ENCODE assay signal across 8 cellular contexts in the genomic region with DNA sequence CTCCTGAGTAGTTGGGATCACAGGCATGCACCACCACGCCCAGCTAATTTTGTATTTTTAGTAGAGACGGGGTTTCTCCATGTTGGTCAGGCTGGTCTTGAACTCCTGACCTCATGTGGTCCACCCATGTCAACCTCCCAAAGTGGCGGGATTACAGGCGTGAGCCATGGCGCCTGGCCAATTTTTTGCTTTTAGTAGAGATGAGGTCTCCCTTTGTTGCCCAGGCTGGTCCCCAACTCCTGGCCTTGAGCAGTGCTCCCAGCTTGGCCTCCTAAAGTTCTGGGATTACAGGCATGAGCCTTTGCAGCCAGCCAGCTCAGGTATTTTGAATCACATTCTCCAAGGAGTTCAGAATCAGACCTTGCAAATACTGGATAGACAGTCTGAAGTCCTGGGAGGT. TPM values are rescaled to one million over a fixed set of nuclear protein-coding genes. Genes with fewer than 3 reads are reported as not detected.
DNase-seq lines count a peak whose midpoint lies in the region; ATAC-seq, FAIRE-seq and TF ChIP-seq lines count a peak whose summit lies in the region.
"Not testable (repeated sequence)": the region's sequence is repeated elsewhere in the genome, so short reads cannot be mapped to it uniquely, and the experiment has no call there.
"Had no signal": no experiment of that assay in that cellular context is flagged by ENCODE, and none has a peak within 500 bp of the region (broad histone marks: within the 10 kb centered on the region; RNA-seq: fewer than 3 reads in every experiment).

No MANE protein-coding gene starts in this region.

- H3K9ac ChIP-seq in BLaER1 treated with 17β-estradiol and CSF1 and Interleukin-3, amounts not matched to agents 10 nM and 100 nM, result peak overlapping the region in 3 of 11 experiments; percentile 52 to 58 (median 56); a peak in 5 of 22 replicates
- H3K9ac ChIP-seq in HCT116 (ENCODE audit: low read length); astrocyte (ENCODE audit: low read length); HepG2 (ENCODE audit: insufficient read depth, low read depth, low read length): not testable (repeated sequence)
- peak overlapping the region; percentile 45 for H3K9ac ChIP-seq in NT2/D1 (ENCODE audit: insufficient read length, low read depth)

- H4K20me1 ChIP-seq in BLaER1 treated with 17β-estradiol and CSF1 and Interleukin-3, amounts not matched to agents 10 nM and 100 nM, result peaks cover 7 to 63% (median 22%) of the 10 kb centered on the region in 11 experiments; a peak in 15 of 22 replicates
- H4K20me1 ChIP-seq in HCT116 (ENCODE audit: insufficient read depth); HepG2 (ENCODE audit: insufficient read depth, low read length): not testable (repeated sequence)
- H4K20me1 ChIP-seq in astrocyte (ENCODE audit: insufficient read depth, low read length), result peaks cover 30% of the 10 kb centered on the region

- WGBS in HepG2 (ENCODE audit: low lambda C conversion rate), result 97% methylated on average over 5 of the region's 5 CpGs

- intact Hi-C loops in HCT116 (cut with micrococcal nuclease), result loop anchor here (5.0 kb wide), 2 partner anchors 45 to 125 kb away; a partner anchor contains a TSS
- intact Hi-C loops in HepG2 (cut with micrococcal nuclease; ENCODE audit: unreplicated experiment); natural killer cell (cut with micrococcal nuclease): not testable (repeated sequence)

- not testable (repeated sequence) for FAIRE-seq in astrocyte (lab: Jason Lieb, UNC); HepG2 (lab: Jason Lieb, UNC)

- not testable (repeated sequence) for TF ChIP-seq EP300 in HepG2 (IDR thresholded peaks at IDR 0.05; ENCODE audit: low read depth in 2 of 2, low read length in 2 of 2); HepG2 (CRISPR knock-in tag; IDR thresholded peaks at IDR 0.05; ENCODE audit: borderline replicate concordance)

- TF ChIP-seq RAD21 in HCT116 (IDR thresholded peaks at IDR 0.05; ENCODE audit: low read depth); HepG2 (CRISPR knock-in tag; IDR thresholded peaks at IDR 0.05): not testable (repeated sequence)

- peaks cover 46 to 91% (median 81%) of the 10 kb centered on the region in 10 experiments for H3K4me1 ChIP-seq in BLaER1 treated with 17β-estradiol and CSF1 and Interleukin-3, amounts not matched to agents 10 nM and 100 nM
- H3K4me1 ChIP-seq in HCT116 (ENCODE audit: control insufficient read depth in 1 of 2, insufficient read depth in 2 of 2, low read length in 2 of 2) (peaks cover 22 to 50% of the 10 kb centered on the region in 2 experiments), NT2/D1 (ENCODE audit: insufficient read depth, insufficient read length) (peaks cover 22% of the 10 kb centered on the region), astrocyte (ENCODE audit: insufficient read depth, low read length) (peaks cover 19% of the 10 kb centered on the region), HepG2 (ENCODE audit: insufficient read depth, low read length) (peaks cover 16% of the 10 kb centered on the region)

- not testable (repeated sequence) for H2AFZ ChIP-seq in HCT116 (ENCODE audit: low read depth, low read length, poor library complexity, severe bottlenecking); astrocyte (ENCODE audit: low read depth, low read length); HepG2 (ENCODE audit: low read length)

- peak overlapping the region; percentile 36 for H3K4me3 Mint-ChIP-seq in T-helper 17 cell
- H3K4me3 Mint-ChIP-seq in astrocyte (ENCODE audit: unreplicated experiment), result peak overlapping the region; percentile 45
- H3K4me3 Mint-ChIP-seq in natural killer cell, result peak overlapping the region; percentile 2

- CTCF ChIA-PET in HCT116 (lab: Charles Lee), result interaction anchor here (1.7 to 7.5 kb wide), 3 partner anchors 80 to 254 kb away, joined by 4 to 39 read pairs (median 5); no protein-coding TSS in a partner anchor
- CTCF ChIA-PET in HepG2 (lab: Yijun Ruan, JAX; ENCODE audit: low intra/inter-chr PET ratio, low total read pairs), result not testable (repeated sequence)

- not testable (repeated sequence) for BruUV-seq in HCT116 (replicated peaks; lab: Mats Ljungman, UMichigan); HepG2 (replicated peaks; lab: Mats Ljungman, UMichigan)

- not testable (repeated sequence) for H3K4me3 ChIP-seq in BLaER1 treated with 17β-estradiol and CSF1 and Interleukin-3, amounts not matched to agents 10 nM and 100 nM; HCT116 (replicated peaks in 1 of 2; ENCODE audit: low read depth in 1 of 2, low read length in 2 of 2); NT2/D1 (ENCODE audit: insufficient read length, low read depth); astrocyte (ENCODE audit: insufficient read depth, low read depth, low read length); HepG2 (replicated peaks in 1 of 3; ENCODE audit: insufficient read depth in 1 of 3, low read depth in 2 of 3, low read length in 3 of 3)

- in situ Hi-C loops in HepG2 (cut with HindIII; ENCODE audit: extremely low pct_ligation_motif_present, low pct_unique_long_range_greater_than_20kb), result loop anchor here (5.0 kb wide), 1 partner anchor 85 kb away; no protein-coding TSS in a partner anchor

- not testable (repeated sequence) for H3K9me3 ChIP-seq in BLaER1 treated with 17β-estradiol and CSF1 and Interleukin-3, amounts not matched to agents 10 nM and 100 nM (replicated peaks in 1 of 11); HCT116 (ENCODE audit: control insufficient read depth in 1 of 2, insufficient read depth in 1 of 2, low read depth in 1 of 2, low read length in 2 of 2); NT2/D1 (ENCODE audit: insufficient read depth, low read length); T-helper 17 cell (ENCODE audit: control insufficient read depth, low read length, poor library complexity, severe bottlenecking); astrocyte (ENCODE audit: insufficient read depth, low read depth, low read length); HepG2 (ENCODE audit: low read length)

- not testable (repeated sequence) for H3K27ac Mint-ChIP-seq in T-helper 17 cell, natural killer cell
- H3K27ac Mint-ChIP-seq in astrocyte (ENCODE audit: unreplicated experiment), result peak overlapping the region; percentile 18

- H3K27ac ChIP-seq in BLaER1 treated with 17β-estradiol and CSF1 and Interleukin-3, amounts not matched to agents 10 nM and 100 nM; astrocyte (ENCODE audit: low read depth, low read length); HepG2 (ENCODE audit: extremely low read length, insufficient read depth, low read length): not testable (repeated sequence)
- peak overlapping the region; percentile 42; the same call in 1 of the 2 replicates for H3K27ac ChIP-seq in HCT116 (ENCODE audit: low read depth, low read length)

- TF ChIP-seq CTCF in HCT116 (IDR thresholded peaks at IDR 0.05 in 2 of 3, conservative IDR thresholded peaks at IDR 0.05 in 1 of 3; ENCODE audit: borderline replicate concordance in 1 of 3, insufficient read depth in 1 of 3, low read depth in 2 of 3, low read length in 2 of 3); astrocyte (IDR thresholded peaks at IDR 0.05; ENCODE audit: insufficient read depth, low read depth, low read length); HepG2 (CRISPR knock-in tag; IDR thresholded peaks at IDR 0.05); natural killer cell (IDR thresholded peaks at IDR 0.05): not testable (repeated sequence)

- ATAC-seq in HCT116, T-helper 17 cell, HepG2, natural killer cell: not testable (repeated sequence)

- not testable (repeated sequence) for H3K27me3 Mint-ChIP-seq in T-helper 17 cell; astrocyte (ENCODE audit: low read depth, unreplicated experiment); natural killer cell (ENCODE audit: low read depth in 2 of 2)

- POLR2A ChIA-PET in HCT116 (lab: Charles Lee); HepG2 (lab: Yijun Ruan, JAX): not testable (repeated sequence)

- not testable (repeated sequence) for H3K9me2 ChIP-seq in HCT116 (ENCODE audit: insufficient read depth)

- H3K9me3 Mint-ChIP-seq in astrocyte (ENCODE audit: unreplicated experiment); natural killer cell: not testable (repeated sequence)

- H3K79me2 ChIP-seq in HCT116 (ENCODE audit: insufficient read depth, low read length), result peaks cover 13% of the 10 kb centered on the region; the same call in 1 of the 2 replicates
- H3K79me2 ChIP-seq in astrocyte (ENCODE audit: insufficient read depth, low read length); HepG2 (ENCODE audit: insufficient read depth, low read length): not testable (repeated sequence)

- peaks cover 8 to 22% (median 18%) of the 10 kb centered on the region in 11 experiments; a peak in 17 of 22 replicates for H3K36me3 ChIP-seq in BLaER1 treated with 17β-estradiol and CSF1 and Interleukin-3, amounts not matched to agents 10 nM and 100 nM
- not testable (repeated sequence) for H3K36me3 ChIP-seq in HCT116 (ENCODE audit: control insufficient read depth in 1 of 2, insufficient read depth in 2 of 2, low read length in 2 of 2); astrocyte (ENCODE audit: insufficient read depth, low read length)
- H3K36me3 ChIP-seq in NT2/D1 (ENCODE audit: insufficient read depth, insufficient read length, low read length), result peaks cover 16% of the 10 kb centered on the region
- H3K36me3 ChIP-seq in HepG2 (replicated peaks in 1 of 2; ENCODE audit: control insufficient read depth in 1 of 2, insufficient read depth in 2 of 2, low read length in 2 of 2), result peaks cover 4 to 28% of the 10 kb centered on the region in 2 experiments; a peak in 4 of 5 replicates

- TF ChIP-seq POLR2A in HCT116 (IDR thresholded peaks at IDR 0.05; ENCODE audit: borderline replicate concordance, extremely low read depth, insufficient read depth, insufficient read length); HepG2 (IDR thresholded peaks at IDR 0.05; ENCODE audit: insufficient read depth in 1 of 2, low read depth in 2 of 2, low read length in 2 of 2): not testable (repeated sequence)

- H3K27me3 ChIP-seq in BLaER1 treated with 17β-estradiol and CSF1 and Interleukin-3, amounts not matched to agents 10 nM and 100 nM, result peaks cover 14 to 37% (median 16%) of the 10 kb centered on the region in 11 experiments; a peak in 17 of 22 replicates
- H3K27me3 ChIP-seq in HCT116 (ENCODE audit: insufficient read depth, low read length); NT2/D1 (ENCODE audit: insufficient read depth, insufficient read length); astrocyte (ENCODE audit: insufficient read depth, low read length); HepG2 (ENCODE audit: control insufficient read depth in 1 of 2, insufficient read depth in 2 of 2, low read length in 2 of 2): not testable (repeated sequence)

- H3K4me1 Mint-ChIP-seq in T-helper 17 cell, result peaks cover 23% of the 10 kb centered on the region
- H3K4me1 Mint-ChIP-seq in astrocyte (ENCODE audit: low read depth, unreplicated experiment), result peaks cover 12% of the 10 kb centered on the region
- H3K4me1 Mint-ChIP-seq in natural killer cell, result peaks cover 12 to 47% of the 10 kb centered on the region in 2 donors

- H3K36me3 Mint-ChIP-seq in T-helper 17 cell (ENCODE audit: low read depth); astrocyte (ENCODE audit: low read depth, unreplicated experiment); natural killer cell: not testable (repeated sequence)

- RAD21 ChIA-PET in HCT116 (lab: Charles Lee; ENCODE audit: low non-redundant PET in 1 of 2, low total read pairs in 2 of 2, uncharacterized antibody in 2 of 2, unreplicated experiment in 2 of 2), result not testable (repeated sequence)

- peak overlapping the region in 8 of 11 experiments; percentile 40 to 96 (median 90); a peak in 15 of 22 replicates for H3K4me2 ChIP-seq in BLaER1 treated with 17β-estradiol and CSF1 and Interleukin-3, amounts not matched to agents 10 nM and 100 nM
- H3K4me2 ChIP-seq in HCT116 (ENCODE audit: low read length); astrocyte (ENCODE audit: low read length); HepG2 (ENCODE audit: low read depth, low read length): not testable (repeated sequence)

- DNase-seq in HCT116 (ENCODE audit: low read depth, low spot score); NT2/D1 (ENCODE audit: low read depth, low spot score); T-helper 17 cell; astrocyte (ENCODE audit: low read depth); HepG2 (ENCODE audit: low spot score); natural killer cell: not testable (repeated sequence)

RNA-seq across cellular contexts. Expression of a gene that starts 4.1 kb away (rescaled TPM):
- total RNA-seq in HCT116 (2021; ENCODE audit: unreplicated experiment), result 97.1 TPM
- polyA plus RNA-seq in HCT116 (2012), result 107 and 110 TPM in 2 replicates
- total RNA-seq in T-helper 17 cell, result 10 to 100 TPM; 89.1 to 97.1 TPM
- total RNA-seq in astrocyte, result 47.4 and 54.6 TPM in 2 replicates
- 20.7 and 25.4 TPM in 2 replicates for total RNA-seq in HepG2 (2016; rRNA removed; fragmentation: Illumina TruSeq; extraction: Trizol)
- total RNA-seq in HepG2 (2016; cell fraction: cytosol; rRNA removed; fragmentation: Illumina TruSeq; extraction: Trizol; ENCODE audit: low read depth), result 16.9 and 18.9 TPM in 2 replicates
- 21.8 and 27.1 TPM in 2 replicates for total RNA-seq in HepG2 (2016; cell fraction: insoluble cytoplasmic fraction; rRNA removed; fragmentation: Illumina TruSeq; extraction: Trizol)
- 14.9 and 19.7 TPM in 2 replicates for total RNA-seq in HepG2 (2016; cell fraction: membrane; rRNA removed; fragmentation: Illumina TruSeq; extraction: Trizol)
- total RNA-seq in HepG2 (2016; cell fraction: nucleus; rRNA removed; fragmentation: Illumina TruSeq; extraction: Trizol), result 11.7 and 15.7 TPM in 2 replicates
- polyA plus RNA-seq in HepG2 (2011; rRNA removed), result 7.5 and 7.6 TPM in 2 replicates
- polyA plus RNA-seq in HepG2 (2011; cell fraction: cytosol; rRNA removed), result 10.8 and 16.3 TPM in 2 replicates
- polyA plus RNA-seq in HepG2 (2011; cell fraction: nucleus; rRNA removed), result 39.3 and 40.2 TPM in 2 replicates
- polyA plus RNA-seq in HepG2 (2012), result 8.3 and 10.1 TPM in 2 replicates
- polyA plus RNA-seq in HepG2 (2016; cell fraction: cytosol; fragmentation: Illumina TruSeq; extraction: Trizol; ENCODE audit: low read depth), result 9.6 and 12.0 TPM in 2 replicates
- polyA plus RNA-seq in HepG2 (2016; cell fraction: insoluble cytoplasmic fraction; fragmentation: Illumina TruSeq; extraction: Trizol; ENCODE audit: low read depth), result 11.7 and 12.2 TPM in 2 replicates
- polyA plus RNA-seq in HepG2 (2016; cell fraction: membrane; fragmentation: Illumina TruSeq; extraction: Trizol; ENCODE audit: low read depth), result 8.0 and 10.3 TPM in 2 replicates
- polyA plus RNA-seq in HepG2 (2016; cell fraction: nucleus; fragmentation: Illumina TruSeq; extraction: Trizol; ENCODE audit: insufficient read depth, low read depth), result 19.7 and 20.4 TPM in 2 replicates
- polyA minus RNA-seq in HepG2 (2011; rRNA and poly(A)+ RNA removed; ENCODE audit: low replicate concordance), result 2.0 and 4.9 TPM in 2 replicates
- 2.6 and 2.7 TPM in 2 replicates for polyA minus RNA-seq in HepG2 (2011; cell fraction: cytosol; rRNA and poly(A)+ RNA removed)
- polyA minus RNA-seq in HepG2 (2011; cell fraction: nucleus; rRNA and poly(A)+ RNA removed), result 2.4 and 2.6 TPM in 2 replicates
- 10 to 100 TPM; 80.6 to 86.9 (median 85.3) TPM for total RNA-seq in natural killer cell

RNA-seq across cellular contexts. Expression of a gene that starts 13.9 kb away (rescaled TPM):
- total RNA-seq in HCT116 (2021; ENCODE audit: unreplicated experiment) (43.0 TPM), T-helper 17 cell (not detected), astrocyte (18.5 and 53.1 TPM in 2 replicates), HepG2 (2016; rRNA removed; fragmentation: Illumina TruSeq; extraction: Trizol) (105 and 217 TPM in 2 replicates), natural killer cell (not detected)
- polyA plus RNA-seq in HCT116 (2012), result 60.6 and 80.0 TPM in 2 replicates
- total RNA-seq in HepG2 (2016; cell fraction: cytosol; rRNA removed; fragmentation: Illumina TruSeq; extraction: Trizol; ENCODE audit: low read depth), result 96.8 and 118 TPM in 2 replicates
- total RNA-seq in HepG2 (2016; cell fraction: insoluble cytoplasmic fraction; rRNA removed; fragmentation: Illumina TruSeq; extraction: Trizol), result 97.5 and 221 TPM in 2 replicates
- 191 and 193 TPM in 2 replicates for total RNA-seq in HepG2 (2016; cell fraction: membrane; rRNA removed; fragmentation: Illumina TruSeq; extraction: Trizol)
- 219 and 265 TPM in 2 replicates for total RNA-seq in HepG2 (2016; cell fraction: nucleus; rRNA removed; fragmentation: Illumina TruSeq; extraction: Trizol)
- 296 and 337 TPM in 2 replicates for polyA plus RNA-seq in HepG2 (2011; rRNA removed)
- 347 and 628 TPM in 2 replicates for polyA plus RNA-seq in HepG2 (2011; cell fraction: cytosol; rRNA removed)
- polyA plus RNA-seq in HepG2 (2011; cell fraction: nucleus; rRNA removed), result 244 and 327 TPM in 2 replicates
- 231 and 373 TPM in 2 replicates for polyA plus RNA-seq in HepG2 (2012)
- polyA plus RNA-seq in HepG2 (2016; cell fraction: cytosol; fragmentation: Illumina TruSeq; extraction: Trizol; ENCODE audit: low read depth), result 150 and 176 TPM in 2 replicates
- 122 and 154 TPM in 2 replicates for polyA plus RNA-seq in HepG2 (2016; cell fraction: insoluble cytoplasmic fraction; fragmentation: Illumina TruSeq; extraction: Trizol; ENCODE audit: low read depth)
- 207 and 208 TPM in 2 replicates for polyA plus RNA-seq in HepG2 (2016; cell fraction: membrane; fragmentation: Illumina TruSeq; extraction: Trizol; ENCODE audit: low read depth)
- polyA plus RNA-seq in HepG2 (2016; cell fraction: nucleus; fragmentation: Illumina TruSeq; extraction: Trizol; ENCODE audit: insufficient read depth, low read depth), result 462 and 526 TPM in 2 replicates
- 0.47 and 301 TPM in 2 replicates for polyA minus RNA-seq in HepG2 (2011; rRNA and poly(A)+ RNA removed; ENCODE audit: low replicate concordance)
- polyA minus RNA-seq in HepG2 (2011; cell fraction: cytosol; rRNA and poly(A)+ RNA removed), result 303 and 346 TPM in 2 replicates
- polyA minus RNA-seq in HepG2 (2011; cell fraction: nucleus; rRNA and poly(A)+ RNA removed), result 45.4 and 52.2 TPM in 2 replicates
- total RNA-seq: CD4-positive, CD25-positive, alpha-beta regulatory T cell had no signal

RNA-seq across cellular contexts. Expression of a gene that starts 19.9 kb away (rescaled TPM):
- total RNA-seq in HCT116 (2021; ENCODE audit: unreplicated experiment) (14.3 TPM), T-helper 17 cell (under 1 TPM in 1 of 2 donors, not detected in 1; 0.29 TPM), astrocyte (5.6 and 8.8 TPM in 2 replicates), HepG2 (2016; rRNA removed; fragmentation: Illumina TruSeq; extraction: Trizol) (0.69 and 0.97 TPM in 2 replicates), natural killer cell (not detected)
- 21.3 and 22.7 TPM in 2 replicates for polyA plus RNA-seq in HCT116 (2012)
- 0.61 and 0.88 TPM in 2 replicates for total RNA-seq in HepG2 (2016; cell fraction: cytosol; rRNA removed; fragmentation: Illumina TruSeq; extraction: Trizol; ENCODE audit: low read depth)
- 0.77 and 1.4 TPM in 2 replicates for total RNA-seq in HepG2 (2016; cell fraction: insoluble cytoplasmic fraction; rRNA removed; fragmentation: Illumina TruSeq; extraction: Trizol)
- 0.49 and 0.65 TPM in 2 replicates for total RNA-seq in HepG2 (2016; cell fraction: membrane; rRNA removed; fragmentation: Illumina TruSeq; extraction: Trizol)
- total RNA-seq in HepG2 (2016; cell fraction: nucleus; rRNA removed; fragmentation: Illumina TruSeq; extraction: Trizol), result 2.3 and 2.7 TPM in 2 replicates
- 5.5 and 7.2 TPM in 2 replicates for polyA plus RNA-seq in HepG2 (2011; rRNA removed)
- polyA plus RNA-seq in HepG2 (2011; cell fraction: cytosol; rRNA removed), result 4.1 and 4.6 TPM in 2 replicates
- polyA plus RNA-seq in HepG2 (2011; cell fraction: nucleus; rRNA removed), result 71.3 and 86.8 TPM in 2 replicates
- polyA plus RNA-seq in HepG2 (2012), result 8.3 and 22.3 TPM in 2 replicates
- 1.0 and 2.0 TPM in 2 replicates for polyA plus RNA-seq in HepG2 (2016; cell fraction: cytosol; fragmentation: Illumina TruSeq; extraction: Trizol; ENCODE audit: low read depth)
- 1.7 and 1.9 TPM in 2 replicates for polyA plus RNA-seq in HepG2 (2016; cell fraction: insoluble cytoplasmic fraction; fragmentation: Illumina TruSeq; extraction: Trizol; ENCODE audit: low read depth)
- 1.6 TPM in 2 replicates for polyA plus RNA-seq in HepG2 (2016; cell fraction: membrane; fragmentation: Illumina TruSeq; extraction: Trizol; ENCODE audit: low read depth)
- 12.3 and 16.0 TPM in 2 replicates for polyA plus RNA-seq in HepG2 (2016; cell fraction: nucleus; fragmentation: Illumina TruSeq; extraction: Trizol; ENCODE audit: insufficient read depth, low read depth)
- polyA minus RNA-seq in HepG2 (2011; rRNA and poly(A)+ RNA removed; ENCODE audit: low replicate concordance), result 0.35 and 3.9 TPM in 2 replicates
- 1.4 and 4.3 TPM in 2 replicates for polyA minus RNA-seq in HepG2 (2011; cell fraction: cytosol; rRNA and poly(A)+ RNA removed)
- 5.0 and 5.5 TPM in 2 replicates for polyA minus RNA-seq in HepG2 (2011; cell fraction: nucleus; rRNA and poly(A)+ RNA removed)
- total RNA-seq: CD4-positive, CD25-positive, alpha-beta regulatory T cell had no signal
- polyA plus RNA-seq: CD4-positive, CD25-positive, alpha-beta regulatory T cell had no signal

RNA-seq across cellular contexts. Expression of a gene that starts 21.1 kb away (rescaled TPM):
- total RNA-seq in HCT116 (2021; ENCODE audit: unreplicated experiment) (1,743 TPM), T-helper 17 cell (1,000 to 10,000 TPM; 1,880 to 1,939 TPM), astrocyte (1,213 and 1,287 TPM in 2 replicates), HepG2 (2016; rRNA removed; fragmentation: Illumina TruSeq; extraction: Trizol) (959 and 1,184 TPM in 2 replicates), natural killer cell (1,000 to 10,000 TPM; 1,016 to 1,271 (median 1,271) TPM)
- polyA plus RNA-seq in HCT116 (2012), result 3,327 and 3,735 TPM in 2 replicates
- 1,298 and 1,315 TPM in 2 replicates for total RNA-seq in HepG2 (2016; cell fraction: cytosol; rRNA removed; fragmentation: Illumina TruSeq; extraction: Trizol; ENCODE audit: low read depth)
- 938 and 1,264 TPM in 2 replicates for total RNA-seq in HepG2 (2016; cell fraction: insoluble cytoplasmic fraction; rRNA removed; fragmentation: Illumina TruSeq; extraction: Trizol)
- total RNA-seq in HepG2 (2016; cell fraction: membrane; rRNA removed; fragmentation: Illumina TruSeq; extraction: Trizol), result 1,565 and 1,724 TPM in 2 replicates
- 276 and 314 TPM in 2 replicates for total RNA-seq in HepG2 (2016; cell fraction: nucleus; rRNA removed; fragmentation: Illumina TruSeq; extraction: Trizol)
- polyA plus RNA-seq in HepG2 (2011; rRNA removed), result 1,655 and 1,782 TPM in 2 replicates
- polyA plus RNA-seq in HepG2 (2011; cell fraction: cytosol; rRNA removed), result 2,000 and 3,037 TPM in 2 replicates
- 482 and 607 TPM in 2 replicates for polyA plus RNA-seq in HepG2 (2011; cell fraction: nucleus; rRNA removed)
- 1,641 and 1,658 TPM in 2 replicates for polyA plus RNA-seq in HepG2 (2012)
- 1,864 and 1,905 TPM in 2 replicates for polyA plus RNA-seq in HepG2 (2016; cell fraction: cytosol; fragmentation: Illumina TruSeq; extraction: Trizol; ENCODE audit: low read depth)
- polyA plus RNA-seq in HepG2 (2016; cell fraction: insoluble cytoplasmic fraction; fragmentation: Illumina TruSeq; extraction: Trizol; ENCODE audit: low read depth), result 1,524 and 1,536 TPM in 2 replicates
- 2,008 and 2,053 TPM in 2 replicates for polyA plus RNA-seq in HepG2 (2016; cell fraction: membrane; fragmentation: Illumina TruSeq; extraction: Trizol; ENCODE audit: low read depth)
- polyA plus RNA-seq in HepG2 (2016; cell fraction: nucleus; fragmentation: Illumina TruSeq; extraction: Trizol; ENCODE audit: insufficient read depth, low read depth), result 658 and 675 TPM in 2 replicates
- 1,990 and 2,943 TPM in 2 replicates for polyA minus RNA-seq in HepG2 (2011; rRNA and poly(A)+ RNA removed; ENCODE audit: low replicate concordance)
- polyA minus RNA-seq in HepG2 (2011; cell fraction: cytosol; rRNA and poly(A)+ RNA removed), result 420 and 430 TPM in 2 replicates
- 113 and 142 TPM in 2 replicates for polyA minus RNA-seq in HepG2 (2011; cell fraction: nucleus; rRNA and poly(A)+ RNA removed)

RNA-seq across cellular contexts. Expression of a gene that starts 35.1 kb away (rescaled TPM):
- total RNA-seq in HCT116 (2021; ENCODE audit: unreplicated experiment), result 139 TPM
- 212 and 220 TPM in 2 replicates for polyA plus RNA-seq in HCT116 (2012)
- 10 to 100 TPM; 69.6 to 78.5 TPM for total RNA-seq in T-helper 17 cell
- 73.4 and 80.2 TPM in 2 replicates for total RNA-seq in astrocyte
- total RNA-seq in HepG2 (2016; rRNA removed; fragmentation: Illumina TruSeq; extraction: Trizol), result 44.6 and 53.1 TPM in 2 replicates
- total RNA-seq in HepG2 (2016; cell fraction: cytosol; rRNA removed; fragmentation: Illumina TruSeq; extraction: Trizol; ENCODE audit: low read depth), result 49.9 and 63.5 TPM in 2 replicates
- 46.0 and 46.4 TPM in 2 replicates for total RNA-seq in HepG2 (2016; cell fraction: insoluble cytoplasmic fraction; rRNA removed; fragmentation: Illumina TruSeq; extraction: Trizol)
- 90.1 and 104 TPM in 2 replicates for total RNA-seq in HepG2 (2016; cell fraction: membrane; rRNA removed; fragmentation: Illumina TruSeq; extraction: Trizol)
- 20.4 and 21.0 TPM in 2 replicates for total RNA-seq in HepG2 (2016; cell fraction: nucleus; rRNA removed; fragmentation: Illumina TruSeq; extraction: Trizol)
- polyA plus RNA-seq in HepG2 (2011; rRNA removed), result 143 and 160 TPM in 2 replicates
- polyA plus RNA-seq in HepG2 (2011; cell fraction: cytosol; rRNA removed), result 112 and 130 TPM in 2 replicates
- 122 and 125 TPM in 2 replicates for polyA plus RNA-seq in HepG2 (2011; cell fraction: nucleus; rRNA removed)
- polyA plus RNA-seq in HepG2 (2012), result 61.5 and 85.8 TPM in 2 replicates
- polyA plus RNA-seq in HepG2 (2016; cell fraction: cytosol; fragmentation: Illumina TruSeq; extraction: Trizol; ENCODE audit: low read depth), result 72.0 and 99.5 TPM in 2 replicates
- polyA plus RNA-seq in HepG2 (2016; cell fraction: insoluble cytoplasmic fraction; fragmentation: Illumina TruSeq; extraction: Trizol; ENCODE audit: low read depth), result 68.6 and 76.3 TPM in 2 replicates
- polyA plus RNA-seq in HepG2 (2016; cell fraction: membrane; fragmentation: Illumina TruSeq; extraction: Trizol; ENCODE audit: low read depth), result 121 and 126 TPM in 2 replicates
- 62.9 and 64.5 TPM in 2 replicates for polyA plus RNA-seq in HepG2 (2016; cell fraction: nucleus; fragmentation: Illumina TruSeq; extraction: Trizol; ENCODE audit: insufficient read depth, low read depth)
- polyA minus RNA-seq in HepG2 (2011; rRNA and poly(A)+ RNA removed; ENCODE audit: low replicate concordance), result 73.9 and 103 TPM in 2 replicates
- polyA minus RNA-seq in HepG2 (2011; cell fraction: cytosol; rRNA and poly(A)+ RNA removed), result 43.1 and 52.2 TPM in 2 replicates
- 20.0 and 23.6 TPM in 2 replicates for polyA minus RNA-seq in HepG2 (2011; cell fraction: nucleus; rRNA and poly(A)+ RNA removed)
- 10 to 100 TPM; 83.2 to 88.8 (median 86.9) TPM for total RNA-seq in natural killer cell

Comparison
In these comparisons a context has a peak if more than half of its experiments do, and no peak if none do; other contexts are left out.
1. RNA of a gene that starts 13.9 kb away (total RNA-seq): 96.8 to 265 TPM in HepG2, 43.0 TPM in HCT116 (single experiment) and 18.5 to 53.1 TPM in astrocyte; not detected in T-helper 17 cell and not detected in natural killer cell; every median in the first group is over 10 times any median in the second.
2. Peak in every context shown above with its lines, with median percentiles within 50 percentile points of each other: H3K4me3 Mint-ChIP-seq.